ENCODE assay signal across 21 cellular contexts in the genomic region with DNA sequence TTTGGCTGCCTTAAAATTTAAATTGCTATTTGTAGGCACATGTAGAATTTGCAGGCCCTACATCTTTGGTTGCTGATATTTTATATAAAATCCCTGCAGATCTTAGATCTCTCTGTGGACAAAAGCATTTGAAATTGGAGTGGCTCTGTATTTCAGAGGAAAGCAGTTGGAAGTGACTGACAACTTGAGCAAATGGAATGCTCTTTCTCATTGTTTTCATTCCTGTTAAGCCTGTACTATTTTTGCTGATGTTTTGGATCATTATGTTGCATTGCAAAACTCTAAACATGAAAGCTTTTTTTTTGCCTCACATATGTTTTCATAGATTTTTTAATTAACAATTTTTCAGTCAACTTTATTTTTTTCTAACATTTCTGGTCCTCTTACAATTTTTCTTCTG.
"Had no signal": no experiment of that assay in that cellular context is flagged by ENCODE, and none has a peak within 500 bp of the region (broad histone marks: within the 10 kb centered on the region; RNA-seq: fewer than 3 reads in every experiment).

No MANE protein-coding gene starts in this region.

- H3K4me1 Mint-ChIP-seq: activated naive CD8-positive, alpha-beta T cell treated with anti-CD3 and anti-CD28 coated beads, Interleukin-2, amount 10 ng/mL, durations not matched to agents 7 days and 5 days had no signal

- H3K27me3 Mint-ChIP-seq: activated CD8-positive, alpha-beta T cell treated with anti-CD3 and anti-CD28 coated beads for 36 hours; activated naive CD8-positive, alpha-beta T cell treated with anti-CD3 and anti-CD28 coated beads, Interleukin-2, amount 10 ng/mL, durations not matched to agents 7 days and 5 days; brain had no signal

- H3K9me3 Mint-ChIP-seq: activated CD8-positive, alpha-beta T cell treated with anti-CD3 and anti-CD28 coated beads for 36 hours; activated naive CD8-positive, alpha-beta T cell treated with anti-CD3 and anti-CD28 coated beads, Interleukin-2, amount 10 ng/mL, durations not matched to agents 7 days and 5 days had no signal

- H3K4me3 ChIP-seq: ascending aorta, Peyer's patch, SJSA1 had no signal

- H3K4me3 Mint-ChIP-seq: activated CD8-positive, alpha-beta T cell treated with anti-CD3 and anti-CD28 coated beads for 36 hours; activated naive CD8-positive, alpha-beta T cell treated with anti-CD3 and anti-CD28 coated beads, Interleukin-2, amount 10 ng/mL, durations not matched to agents 7 days and 5 days; brain had no signal

- ATAC-seq: activated CD4-positive, CD25-positive, alpha-beta regulatory T cell treated with anti-CD3 and anti-CD28 coated beads, Interleukin-2, amount 50 U/mL, for 24 hours; activated CD8-positive, alpha-beta T cell treated with anti-CD3 and anti-CD28 coated beads for 36 hours; SK-N-SH treated with all-trans-retinoic acid at 6 μM for 48 hours had no signal

- H3K27ac ChIP-seq: ascending aorta, Peyer's patch, SJSA1 had no signal

- H3K9me3 ChIP-seq: ascending aorta, Peyer's patch, SJSA1 had no signal

- DNase-seq: activated CD4-positive, alpha-beta T cell treated with anti-CD3 and anti-CD28 coated beads for 4 hours; activated CD8-positive, alpha-beta memory T cell treated with anti-CD3 and anti-CD28 coated beads, Interleukin-2, amount 50 U/mL, for 4 hours; activated CD8-positive, alpha-beta T cell treated with anti-CD3 and anti-CD28 coated beads for 36 hours; activated naive CD4-positive, alpha-beta T cell treated with anti-CD3 and anti-CD28 coated beads, Interleukin-2, amount 50 U/mL, for 16 hours; activated naive CD8-positive, alpha-beta T cell treated with anti-CD3 and anti-CD28 coated beads, Interleukin-2, amount 10 ng/mL, durations not matched to agents 7 days and 5 days; amniotic stem cell; KG1; NCI-H1092; NCI-H1417 treated with DMSO at 0.1 percent for 48 hours; NCI-H1694; NCI-H2029; NCI-H2107; NCI-H524; Peyer's patch; SHP77; SW 1271 had no signal

- H3K27me3 ChIP-seq: ascending aorta, Peyer's patch had no signal

- H3K27ac Mint-ChIP-seq: activated CD8-positive, alpha-beta T cell treated with anti-CD3 and anti-CD28 coated beads for 36 hours; activated naive CD8-positive, alpha-beta T cell treated with anti-CD3 and anti-CD28 coated beads, Interleukin-2, amount 10 ng/mL, durations not matched to agents 7 days and 5 days; brain had no signal

- H3K36me3 Mint-ChIP-seq: activated naive CD8-positive, alpha-beta T cell treated with anti-CD3 and anti-CD28 coated beads, Interleukin-2, amount 10 ng/mL, durations not matched to agents 7 days and 5 days had no signal

- H3K4me1 ChIP-seq: ascending aorta, Peyer's patch, SJSA1 had no signal

- H3K36me3 ChIP-seq: ascending aorta, Peyer's patch, SJSA1 had no signal
